Comparison of ENCODE assay signal across 1 cellular context in genomic region chr5:72146056-72146455, GRCh38.
TF ChIP-seq lines count a peak whose summit lies in the region.

No MANE protein-coding gene starts in this region.

TF ChIP-seq in IMR-90, 13 proteins besides CTCF, POLR2A, EP300 and RAD21 (continued from another document):
- TF ChIP-seq ELK1 (IDR thresholded peaks at IDR 0.05; ENCODE audit: borderline replicate concordance, low read depth, low read length) (no peak), BHLHE40 (IDR thresholded peaks at IDR 0.05; ENCODE audit: low read depth, low read length) (no peak), CEBPB (IDR thresholded peaks at IDR 0.05; ENCODE audit: low read depth, low read length) (no peak), MAZ (IDR thresholded peaks at IDR 0.05; ENCODE audit: borderline replicate concordance, low read depth, low read length) (no peak), NFE2L2 (IDR thresholded peaks at IDR 0.05; ENCODE audit: low read depth, low read length) (no peak)
